ENCODE assay signal across 25 cellular contexts in the genomic region with DNA sequence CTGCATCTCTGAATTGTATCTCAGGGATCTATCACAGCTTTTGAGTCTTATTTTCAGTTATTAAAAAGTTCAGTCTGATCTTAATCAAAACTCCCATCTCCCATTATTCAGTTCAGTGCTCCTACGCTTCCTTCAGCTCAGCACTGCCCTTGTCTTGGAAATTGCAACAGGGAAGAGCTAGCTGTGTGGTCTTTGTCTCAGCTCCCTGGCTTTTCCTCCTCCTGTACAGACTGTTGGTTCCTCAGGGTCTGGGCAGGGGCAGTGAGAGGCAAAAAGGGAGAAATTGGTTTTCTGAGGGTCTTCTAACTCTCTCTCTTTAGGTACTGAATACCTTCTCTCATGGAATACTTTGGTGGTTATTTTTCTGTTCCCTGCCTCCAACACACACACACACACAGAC. TPM values are rescaled to one million over a fixed set of nuclear protein-coding genes. Genes with fewer than 3 reads are reported as not detected.
"Had no signal": no experiment of that assay in that cellular context is flagged by ENCODE, and none has a peak within 500 bp of the region (broad histone marks: within the 10 kb centered on the region; RNA-seq: fewer than 3 reads in every experiment).

No MANE protein-coding gene starts in this region.

- DNase-seq: Kasumi-1, MM.1S, NCI-H1092 treated with DMSO at 0.1 percent for 48 hours, NCI-H1436, NCI-H187, NCI-H2029, NCI-H2081 treated with DMSO at 0.1 percent for 48 hours, NCI-H2171, NCI-H226, NCI-H446, NCI-H510A, NCI-H524 treated with DMSO at 0.1 percent for 48 hours, NCI-H69, NCI-H774, PC-9, Peyer's patch, SHP77 treated with DMSO at 0.1 percent for 48 hours had no signal

- H3K36me3 Mint-ChIP-seq: IgD-negative memory B cell had no signal

- H3K27me3 ChIP-seq: Peyer's patch had no signal

- ATAC-seq: K562, Right ventricle myocardium inferior had no signal

- H3K4me2 ChIP-seq: KMS-11, PC-9 had no signal

- H3K4me1 ChIP-seq: Peyer's patch, SJSA1 had no signal

- H2AFZ ChIP-seq: PC-9 had no signal

- H3K4me1 Mint-ChIP-seq: IgD-negative memory B cell had no signal

- H3K9me3 ChIP-seq: Peyer's patch, SJSA1 had no signal

- H3K27ac ChIP-seq: HL-60, KMS-11, PC-9, Peyer's patch, SJSA1, SK-N-MC had no signal

- H3K9ac ChIP-seq: KMS-11 had no signal

- H3K36me3 ChIP-seq: Peyer's patch, SJSA1 had no signal

- H3K4me3 Mint-ChIP-seq: IgD-negative memory B cell had no signal

- H3K4me3 ChIP-seq: K562, PC-9, Peyer's patch, SJSA1, SK-N-MC had no signal

RNA-seq across cellular contexts. Expression of a gene that starts 48.2 kb away (rescaled TPM):
- total RNA-seq: K562, RPMI7951, SJSA1 had no signal
- polyA plus RNA-seq: IgD-negative memory B cell had no signal
